In genomic region chr1:171403396-171403795, GRCh38 we compare ENCODE assay signal across 13 cellular contexts.
DNase-seq lines count a peak whose midpoint lies in the region; ATAC-seq, FAIRE-seq and TF ChIP-seq lines count a peak whose summit lies in the region.
"Had no signal": no experiment of that assay in that cellular context is flagged by ENCODE, and none has a peak within 500 bp of the region (broad histone marks: within the 10 kb centered on the region; RNA-seq: fewer than 3 reads in every experiment).

No MANE protein-coding gene starts in this region.

- H3K9me3 ChIP-seq in DND-41 (ENCODE audit: insufficient read depth, low read length, severe bottlenecking) (no peaks in the 10 kb centered on the region), tibial nerve (peaks cover 0 to 22% (median 0%) of the 10 kb centered on the region in 4 donors), T-helper 17 cell (ENCODE audit: control insufficient read depth, low read length, poor library complexity, severe bottlenecking) (no peaks in the 10 kb centered on the region)

- H4K5ac ChIP-seq in mesendoderm (ENCODE audit: low read length) = peak overlapping the region; percentile 13

- H3K36me3 ChIP-seq in DND-41 (ENCODE audit: insufficient read depth, low read length) (no peaks in the 10 kb centered on the region), bronchial epithelial cell (ENCODE audit: control insufficient read depth, insufficient read depth, low read length) (no peaks in the 10 kb centered on the region), mesendoderm (ENCODE audit: control insufficient read depth, insufficient read depth, low read length) (no peaks in the 10 kb centered on the region), tibial nerve (no peaks in the 10 kb centered on the region)

- no peak for TF ChIP-seq EP300 in tibial nerve (IDR thresholded peaks at IDR 0.05)

- H3K36me3 Mint-ChIP-seq in activated T-cell treated with anti-CD3 and anti-CD28 coated beads, Interleukin-2, amount 50 U/mL, for 72 hours (ENCODE audit: insufficient read depth in 2 of 2) = peaks cover 1 to 4% of the 10 kb centered on the region in 2 donors
- H3K36me3 Mint-ChIP-seq in T-helper 17 cell (ENCODE audit: low read depth) = peaks cover under 1% of the 10 kb centered on the region
- H3K36me3 Mint-ChIP-seq: mesothelial cell of epicardium had no signal

- no peak for ATAC-seq in DND-41 (ENCODE audit: insufficient read depth, low read depth)
- no peak for ATAC-seq in activated T-cell treated with anti-CD3 and anti-CD28 coated beads, Interleukin-2, amount 50 U/mL, for 72 hours (replicated peaks in 1 of 2)
- no peak for ATAC-seq in T-helper 17 cell

- H2BK15ac ChIP-seq in mesendoderm (replicated peaks; ENCODE audit: low read depth) = no peak overlapping the region

- H2AFZ ChIP-seq in DND-41 (ENCODE audit: low read depth, low read length) = peak overlapping the region; percentile 30; the same call in 1 of the 2 replicates

- H3K27ac ChIP-seq in DND-41 (ENCODE audit: low read length) (no peak overlapping the region), mesendoderm (ENCODE audit: low read depth, low read length) (peak overlapping the region; percentile 13), tibial nerve (no peak overlapping the region)

- H3K4ac ChIP-seq in mesendoderm (ENCODE audit: low read depth, low read length) = peak overlapping the region; percentile 18

- H2BK5ac ChIP-seq in mesendoderm (ENCODE audit: low read length) = no peak overlapping the region

- TF ChIP-seq CTCF in DND-41 (IDR thresholded peaks at IDR 0.05; ENCODE audit: borderline replicate concordance, extremely low read depth, low read length, poor library complexity, severe bottlenecking) (no peak), bronchial epithelial cell (IDR thresholded peaks at IDR 0.05; ENCODE audit: insufficient read depth, low read length, severe bottlenecking) (no peak), tibial nerve (IDR thresholded peaks at IDR 0.05) (no peak)

- H3K4me1 Mint-ChIP-seq in activated T-cell treated with anti-CD3 and anti-CD28 coated beads, Interleukin-2, amount 50 U/mL, for 72 hours (ENCODE audit: low read depth) = no peaks in the 10 kb centered on the region
- H3K4me1 Mint-ChIP-seq in T-helper 17 cell = peaks cover 4% of the 10 kb centered on the region

- H3K56ac ChIP-seq in mesendoderm (ENCODE audit: low read length) = peak overlapping the region; percentile 54

- H3K4me3 ChIP-seq in DND-41 (ENCODE audit: low read depth in 1 of 2, low read length in 2 of 2) = no peak overlapping the region
- no peak overlapping the region for H3K4me3 ChIP-seq in bronchial epithelial cell (ENCODE audit: low read depth, low read length)
- no peak overlapping the region for H3K4me3 ChIP-seq in mesendoderm (ENCODE audit: low read length)
- H3K4me3 ChIP-seq in tibial nerve = no peak overlapping the region

- H3K9ac ChIP-seq in DND-41 (ENCODE audit: low read depth, low read length) (no peak overlapping the region), mesendoderm (ENCODE audit: low read length) (no peak overlapping the region)

- H3K4me2 ChIP-seq in DND-41 (ENCODE audit: insufficient read depth, low read length) (no peak overlapping the region), mesendoderm (ENCODE audit: low read length) (no peak overlapping the region)

- H3K23ac ChIP-seq in mesendoderm (ENCODE audit: low read length) = no peak overlapping the region

- DNase-seq in DND-41 = no peak
- DNase-seq in NCI-H69 (lab: John Stamatoyannopoulos, UW) = peak; percentile 82
- DNase-seq in bronchial epithelial cell (ENCODE audit: low read depth) = peak; percentile 49
- DNase-seq in mesendoderm = peak; percentile 77
- DNase-seq in T-helper 9 cell = no peak
- DNase-seq in tibial nerve (ENCODE audit: low spot score in 2 of 2) = no peak
- DNase-seq in activated T-cell treated with anti-CD3 and anti-CD28 coated beads, Interleukin-2, amount 50 U/mL, for 72 hours = no peak
- DNase-seq in T-helper 17 cell = no peak
- DNase-seq: activated naive CD4-positive, alpha-beta T cell treated with anti-CD3 and anti-CD28 coated beads for 36 hours; DMS79 treated with DMSO at 0.1 percent for 48 hours had no signal

- H3K79me1 ChIP-seq in mesendoderm (ENCODE audit: low read length) = no peaks in the 10 kb centered on the region

- H3K18ac ChIP-seq in mesendoderm (ENCODE audit: low read length) = peak overlapping the region; percentile 54

- H3K27me3 Mint-ChIP-seq in activated T-cell treated with anti-CD3 and anti-CD28 coated beads, Interleukin-2, amount 50 U/mL, for 72 hours (ENCODE audit: low read depth) = peaks cover 15% of the 10 kb centered on the region
- peaks cover 2% of the 10 kb centered on the region for H3K27me3 Mint-ChIP-seq in T-helper 17 cell

- no peaks in the 10 kb centered on the region for H4K20me1 ChIP-seq in DND-41 (ENCODE audit: insufficient read depth, low read length)

- H3K9me3 Mint-ChIP-seq in activated T-cell treated with anti-CD3 and anti-CD28 coated beads, Interleukin-2, amount 50 U/mL, for 72 hours = peaks cover 5% of the 10 kb centered on the region in 2 donors

- no peak for TF ChIP-seq POLR2A in tibial nerve (IDR thresholded peaks at IDR 0.05)

- no peak overlapping the region for H3K27ac Mint-ChIP-seq in activated T-cell treated with anti-CD3 and anti-CD28 coated beads, Interleukin-2, amount 50 U/mL, for 72 hours
- H3K27ac Mint-ChIP-seq in T-helper 17 cell = no peak overlapping the region
- H3K27ac Mint-ChIP-seq: activated naive CD4-positive, alpha-beta T cell treated with anti-CD3 and anti-CD28 coated beads for 36 hours had no signal

- no peak overlapping the region for H2AK5ac ChIP-seq in mesendoderm (ENCODE audit: low read length)

- no peaks in the 10 kb centered on the region for H3K27me3 ChIP-seq in DND-41 (ENCODE audit: insufficient read depth, low read length, poor library complexity)
- no peaks in the 10 kb centered on the region for H3K27me3 ChIP-seq in bronchial epithelial cell (ENCODE audit: control insufficient read depth, insufficient read depth, low read length)
- H3K27me3 ChIP-seq in mesendoderm (ENCODE audit: insufficient read depth, low read length, poor library complexity) = no peaks in the 10 kb centered on the region
- H3K27me3 ChIP-seq in tibial nerve = no peaks in the 10 kb centered on the region

- H3K4me3 Mint-ChIP-seq in activated T-cell treated with anti-CD3 and anti-CD28 coated beads, Interleukin-2, amount 50 U/mL, for 72 hours = no peak overlapping the region
- no peak overlapping the region for H3K4me3 Mint-ChIP-seq in T-helper 17 cell
- H3K4me3 Mint-ChIP-seq: activated naive CD4-positive, alpha-beta T cell treated with anti-CD3 and anti-CD28 coated beads for 36 hours; mesothelial cell of epicardium had no signal

- FAIRE-seq in bronchial epithelial cell (lab: Jason Lieb, UNC) = no peak
- FAIRE-seq: colon, GM19239 had no signal

- no peaks in the 10 kb centered on the region for H3K4me1 ChIP-seq in DND-41 (ENCODE audit: insufficient read depth, low read length)
- H3K4me1 ChIP-seq in mesendoderm (ENCODE audit: control insufficient read depth, low read depth, low read length) = peaks cover 8% of the 10 kb centered on the region
- no peaks in the 10 kb centered on the region for H3K4me1 ChIP-seq in tibial nerve

- no peaks in the 10 kb centered on the region for H3K79me2 ChIP-seq in DND-41 (ENCODE audit: insufficient read depth, low read length)
- no peaks in the 10 kb centered on the region for H3K79me2 ChIP-seq in mesendoderm (ENCODE audit: control insufficient read depth, insufficient read depth, low read length)

- H4K8ac ChIP-seq in mesendoderm (ENCODE audit: low read depth, low read length) = no peak overlapping the region

- WGBS in mesendoderm (ENCODE audit: extremely low coverage, insufficient coverage, low lambda C conversion rate) = no CpG with 5 or more reads among the region's 7 CpGs
- 48 to 55% methylated on average over 7 of the region's 7 CpGs for WGBS in tibial nerve, 2 donors

- peak overlapping the region; percentile 61 for H2BK120ac ChIP-seq in mesendoderm (ENCODE audit: low read depth, low read length)

Comparison
In these comparisons a context has a peak if more than half of its experiments do, and no peak if none do; other contexts are left out.
1. DNase-seq: peak in NCI-H69 (single experiment), bronchial epithelial cell (single experiment) and mesendoderm (single experiment); none in DND-41 (single experiment), T-helper 9 cell (single experiment), tibial nerve (0 of 2), activated T-cell treated with anti-CD3 and anti-CD28 coated beads, Interleukin-2, amount 50 U/mL, for 72 hours (0 of 2) and T-helper 17 cell (0 of 3).